9 cellular contexts compared by ENCODE assay signal in genomic region chr7:38916396-38916795, GRCh38.
"Had no signal": no experiment of that assay in that cellular context is flagged by ENCODE, and none has a peak within 500 bp of the region (broad histone marks: within the 10 kb centered on the region; RNA-seq: fewer than 3 reads in every experiment).

No MANE protein-coding gene starts in this region.

- H3K4me2 ChIP-seq: GM23338 had no signal

- H3K36me3 ChIP-seq: HAP-1 had no signal

- H3K27ac Mint-ChIP-seq: GM23338, H9, HFFc6 had no signal

- H3K4me3 ChIP-seq: GM23248, GM23338, HAP-1 had no signal

- H3K9me3 ChIP-seq: HAP-1 had no signal

- H2AFZ ChIP-seq: GM23248 had no signal

- H3K9me3 Mint-ChIP-seq: GM23338, H9, HFFc6 had no signal

- ATAC-seq: GM23338, HCT116 had no signal

- DNase-seq: GM23248, GOT3, H7, H9, HCEC 1CT, HFFc6 had no signal

- H3K27ac ChIP-seq: GM23248 had no signal

- H3K4me1 ChIP-seq: HAP-1 had no signal

- H3K4me1 Mint-ChIP-seq: GM23338, H9 had no signal

- H3K4me3 Mint-ChIP-seq: GM23338, H9, HFFc6 had no signal
